ENCODE assay signal across 1 cellular context in genomic region chr9:119280740-119281485, GRCh38.
TF ChIP-seq lines count a peak whose summit lies in the region.

No MANE protein-coding gene starts in this region.

TF ChIP-seq in GM23338, 12 proteins besides CTCF, POLR2A, EP300 and RAD21 (continued from another document):
- no peak for TF ChIP-seq ETS1 (IDR thresholded peaks at IDR 0.05)
- TF ChIP-seq EZH2phosphoT487 (IDR thresholded peaks at IDR 0.05; ENCODE audit: unreplicated experiment): no peak
- TF ChIP-seq ZNF331 (CRISPR knock-in tag; IDR thresholded peaks at IDR 0.05; ENCODE audit: low read depth): no peak
